Comparison of ENCODE assay signal across 9 cellular contexts in genomic region chr19:13840751-13841338, GRCh38. TPM values are rescaled to one million over a fixed set of nuclear protein-coding genes. Genes with fewer than 3 reads are reported as not detected.
A peak's percentile ranks its signal among the peaks of the same experiment; 100 is the strongest.
DNase-seq lines count a peak whose midpoint lies in the region; ATAC-seq and TF ChIP-seq lines count a peak whose summit lies in the region.
"Had no signal": no experiment of that assay in that cellular context is flagged by ENCODE, and none has a peak within 500 bp of the region (broad histone marks: within the 10 kb centered on the region; RNA-seq: fewer than 3 reads in every experiment).

No MANE protein-coding gene starts in this region.

- peak overlapping the region; percentile 83 to 100 (median 98) for H3K9ac ChIP-seq in skeletal muscle tissue (ENCODE audit: low read depth in 1 of 3, low read length in 3 of 3)

- ATAC-seq in GM23338 (no peak), activated B cell treated with CpG ODN at 0.5 μM for 24 hours (ENCODE audit: low read depth) (no peak)

- no peaks in the 10 kb centered on the region for H3K9me3 ChIP-seq in skeletal muscle tissue (ENCODE audit: control insufficient read depth in 3 of 3, low read length in 3 of 3)

- H2AFZ ChIP-seq in GM23338, result no peak overlapping the region

- H3K36me3 Mint-ChIP-seq in GM23338 (ENCODE audit: low read depth) (no peaks in the 10 kb centered on the region; the same call in 2 of the 3 replicates), activated B cell treated with CpG ODN at 0.5 μM for 24 hours (ENCODE audit: low read depth) (peaks cover 5% of the 10 kb centered on the region)

- peak overlapping the region; percentile 23; the same call in 2 of the 3 replicates for H3K4me3 Mint-ChIP-seq in GM23338
- H3K4me3 Mint-ChIP-seq in activated B cell treated with CpG ODN at 0.5 μM for 24 hours, result peak overlapping the region; percentile 86

- H3K4me1 ChIP-seq in GM23338 (ENCODE audit: insufficient read depth) (peaks cover 32% of the 10 kb centered on the region), skeletal muscle tissue (ENCODE audit: control insufficient read depth in 3 of 3, insufficient read depth in 3 of 3, low read length in 3 of 3) (peaks cover 52 to 59% (median 53%) of the 10 kb centered on the region in 3 donors)

- TF ChIP-seq CTCF in GM23338 (conservative IDR thresholded peaks at IDR 0.05; ENCODE audit: low read depth in 2 of 2) (no peak), activated B cell treated with CpG ODN at 0.5 μM for 24 hours (IDR thresholded peaks at IDR 0.05) (no peak), foreskin fibroblast (IDR thresholded peaks at IDR 0.05; ENCODE audit: low read depth, low read length) (no peak)

- peaks cover 33% of the 10 kb centered on the region for H3K4me1 Mint-ChIP-seq in GM23338
- peaks cover 82% of the 10 kb centered on the region for H3K4me1 Mint-ChIP-seq in activated B cell treated with CpG ODN at 0.5 μM for 24 hours

- H3K9me3 Mint-ChIP-seq in GM23338 (0 out of 3 replicates have a peak, but pooled peaks cover 3% of the 10 kb centered on the region), activated B cell treated with CpG ODN at 0.5 μM for 24 hours (no peaks in the 10 kb centered on the region)

- DNase-seq in GM23338 (ENCODE audit: low spot score) (no peak), activated B cell treated with CpG ODN at 0.5 μM for 24 hours (peak; percentile 39), foreskin fibroblast (no peak), D341Med (ENCODE audit: low spot score) (no peak), dedifferentiated amniotic fluid mesenchymal stem cell (ENCODE audit: extremely low spot score) (no peak), NCI-H1092 treated with DMSO at 0.1 percent for 48 hours (lab: John Stamatoyannopoulos, UW) (no peak)
- no peak for DNase-seq in stimulated activated naive CD4-positive, alpha-beta T cell (lab: John Stamatoyannopoulos, UW)
- DNase-seq: midbrain had no signal

- no peaks in the 10 kb centered on the region for H3K9me2 ChIP-seq in GM23338 (ENCODE audit: insufficient read depth)

- H4K20me1 ChIP-seq in GM23338 (replicated peaks; ENCODE audit: insufficient read depth), result no peaks in the 10 kb centered on the region; the same call in 1 of the 2 replicates

- H3K27me3 ChIP-seq in GM23338 (ENCODE audit: insufficient read depth), result no peaks in the 10 kb centered on the region
- no peaks in the 10 kb centered on the region for H3K27me3 ChIP-seq in skeletal muscle tissue (ENCODE audit: control insufficient read depth in 3 of 3, insufficient read depth in 3 of 3, low read length in 3 of 3)

- H3K27me3 Mint-ChIP-seq in GM23338 (ENCODE audit: insufficient read depth, low read depth, poor library complexity) (peaks cover 21% of the 10 kb centered on the region), activated B cell treated with CpG ODN at 0.5 μM for 24 hours (no peaks in the 10 kb centered on the region)

- peaks cover 16% of the 10 kb centered on the region for H3F3A ChIP-seq in GM23338 (replicated peaks; ENCODE audit: low read depth)

- intact Hi-C loops in activated B cell treated with CpG ODN at 0.5 μM for 24 hours (cut with micrococcal nuclease), result no loop called here

- no peaks in the 10 kb centered on the region for H3K36me3 ChIP-seq in GM23338 (ENCODE audit: insufficient read depth)
- H3K36me3 ChIP-seq in skeletal muscle tissue (ENCODE audit: control insufficient read depth in 3 of 3, insufficient read depth in 3 of 3, low read length in 3 of 3), result peaks cover 9 to 17% (median 11%) of the 10 kb centered on the region in 3 donors

- no peak overlapping the region for H3K27ac ChIP-seq in GM23338 (ENCODE audit: low read depth)
- H3K27ac ChIP-seq in skeletal muscle tissue (ENCODE audit: low read depth, low read length), result peak overlapping the region; percentile 96

- H3K4me3 ChIP-seq in GM23338 (no peak overlapping the region), foreskin fibroblast (ENCODE audit: low read depth in 1 of 2, low read length in 2 of 2) (peak overlapping the region; percentile 83 to 93), skeletal muscle tissue (ENCODE audit: low read length in 3 of 3) (peak overlapping the region; percentile 77 to 94 (median 88))

- H3K4me2 ChIP-seq in GM23338, result 0 out of 2 replicates have a peak overlapping the region, but pooled peaks have one; percentile 99

- peaks cover 14% of the 10 kb centered on the region; the same call in 1 of the 2 replicates for H3K79me2 ChIP-seq in GM23338 (replicated peaks; ENCODE audit: insufficient read depth)

- CTCF ChIA-PET in activated B cell treated with CpG ODN at 0.5 μM for 24 hours (lab: Charles Lee), result interaction anchor here (1.5 to 1.6 kb wide), 2 partner anchors 21 to 46 kb away, joined by 4 read pairs; partner anchors contain the start of gene ZSWIM4

- H3K27ac Mint-ChIP-seq in GM23338, result no peak overlapping the region
- peak overlapping the region; percentile 92 for H3K27ac Mint-ChIP-seq in activated B cell treated with CpG ODN at 0.5 μM for 24 hours

- POLR2A ChIA-PET in activated B cell treated with CpG ODN at 0.5 μM for 24 hours (lab: Charles Lee), result interaction anchor here (0.9 to 5.2 kb wide), 8 partner anchors 10 to 166 kb away, joined by 3 to 35 read pairs (median 16); partner anchors contain the start of genes C19orf53, RFX1 and ZSWIM4

TF ChIP-seq in GM23338, 12 proteins besides CTCF, POLR2A, EP300 and RAD21 (continues in another document):
- TF ChIP-seq JUNB (IDR thresholded peaks at IDR 0.05; ENCODE audit: unreplicated experiment) (no peak), ETS1 (IDR thresholded peaks at IDR 0.05) (no peak)

RNA-seq across cellular contexts. Expression of gene NANOS3, which starts 36.1 kb away (rescaled TPM):
- not detected in 2 replicates for total RNA-seq in GM23338 (2014; rRNA removed; shearing (Covaris generic))
- polyA plus RNA-seq in GM23338 (2016; fragmentation: Nextera tagmentation; extraction: Ambion mirVana), result not detected in 2 replicates
- total RNA-seq in activated B cell treated with CpG ODN at 0.5 μM for 24 hours (not detected in 2 replicates), skeletal muscle tissue (not detected)

RNA-seq across cellular contexts. Expression of gene ZSWIM4, which starts 45.6 kb away (rescaled TPM):
- total RNA-seq in GM23338 (2014; rRNA removed; shearing (Covaris generic)), result 37.9 and 42.3 TPM in 2 replicates
- polyA plus RNA-seq in GM23338 (2016; fragmentation: Nextera tagmentation; extraction: Ambion mirVana), result 5.4 and 6.1 TPM in 2 replicates
- total RNA-seq in activated B cell treated with CpG ODN at 0.5 μM for 24 hours (8.5 and 11.2 TPM in 2 replicates), skeletal muscle tissue (2.6 TPM)
